Comparison of ENCODE assay signal across 8 cellular contexts in the genomic region with DNA sequence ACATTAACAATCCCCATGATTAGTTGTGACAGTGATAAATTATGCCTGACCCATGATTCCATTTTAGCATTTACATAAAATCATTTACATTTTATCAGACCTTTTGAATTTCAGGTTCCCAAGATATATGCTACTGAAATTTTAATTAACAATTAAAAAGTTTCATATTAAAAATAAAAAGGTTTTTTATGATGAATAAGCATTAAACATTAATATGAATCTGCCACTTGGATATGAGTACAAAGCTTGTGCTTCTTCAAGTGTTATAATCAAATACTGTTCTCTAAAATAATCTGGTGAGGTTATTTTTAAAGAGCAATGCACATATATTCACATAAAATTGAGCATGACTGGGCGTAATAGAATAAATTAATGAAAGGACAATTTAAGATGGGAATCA.
"Had no signal": no experiment of that assay in that cellular context is flagged by ENCODE, and none has a peak within 500 bp of the region (broad histone marks: within the 10 kb centered on the region; RNA-seq: fewer than 3 reads in every experiment).

No MANE protein-coding gene starts in this region.

- ATAC-seq: GM12878 had no signal

- FAIRE-seq: G401.6, GM12878, GM12891, GM12892, GM18507, GM19239 had no signal

- H3K4me3 ChIP-seq: GM12878 had no signal

- DNase-seq: GDM1, GF-D8 had no signal
